19 cellular contexts compared by ENCODE assay signal in the genomic region with DNA sequence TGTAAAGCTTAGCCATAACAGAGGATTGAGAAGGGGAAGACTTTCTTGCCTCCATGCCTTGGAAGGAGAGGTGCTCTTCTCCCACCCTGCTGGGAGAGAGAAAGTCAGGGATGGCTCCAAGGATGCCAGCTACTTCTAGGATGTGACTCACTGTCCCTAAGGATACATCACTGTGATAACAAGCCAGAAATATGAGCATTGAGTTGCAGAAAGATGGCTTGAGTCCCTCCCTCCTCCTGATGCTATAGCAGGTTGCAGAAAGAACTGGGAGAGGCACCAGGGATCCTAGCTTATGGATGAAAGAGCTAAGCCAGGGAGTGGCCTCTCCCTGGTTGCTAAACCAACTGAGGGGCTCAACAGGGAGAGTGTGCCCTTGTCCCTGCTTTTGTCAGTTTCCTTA. TPM values are rescaled to one million over a fixed set of nuclear protein-coding genes. Genes with fewer than 3 reads are reported as not detected.
A peak's percentile ranks its signal among the peaks of the same experiment; 100 is the strongest.
DNase-seq lines count a peak whose midpoint lies in the region; ATAC-seq, FAIRE-seq and TF ChIP-seq lines count a peak whose summit lies in the region.
"Had no signal": no experiment of that assay in that cellular context is flagged by ENCODE, and none has a peak within 500 bp of the region (broad histone marks: within the 10 kb centered on the region; RNA-seq: fewer than 3 reads in every experiment).

No MANE protein-coding gene starts in this region.

- H3K9me3 ChIP-seq in astrocyte (ENCODE audit: insufficient read depth, low read depth, low read length) (no peaks in the 10 kb centered on the region), HepG2 (ENCODE audit: low read length) (no peaks in the 10 kb centered on the region)
- H3K9me3 ChIP-seq: HAP-1 had no signal

- no peaks in the 10 kb centered on the region for H4K20me1 ChIP-seq in astrocyte (ENCODE audit: insufficient read depth, low read length)
- no peaks in the 10 kb centered on the region for H4K20me1 ChIP-seq in HepG2 (ENCODE audit: insufficient read depth, low read length)

- H3K27ac Mint-ChIP-seq in astrocyte (ENCODE audit: unreplicated experiment): no peak overlapping the region

- TF ChIP-seq CTCF in astrocyte (IDR thresholded peaks at IDR 0.05; ENCODE audit: insufficient read depth, low read depth, low read length) (no peak), HepG2 (CRISPR knock-in tag; IDR thresholded peaks at IDR 0.05) (no peak)

- no peak for ATAC-seq in HG02973 (IDR thresholded peaks at IDR 0.05; ENCODE audit: unreplicated experiment)
- no peak for ATAC-seq in HepG2
- ATAC-seq: K562 had no signal

- peaks cover 35% of the 10 kb centered on the region for H3K4me1 Mint-ChIP-seq in astrocyte (ENCODE audit: low read depth, unreplicated experiment)

- peak; percentile 28 for DNase-seq in Daoy (ENCODE audit: low read depth)
- peak; percentile 51 for DNase-seq in HT1080 (ENCODE audit: low read depth)
- DNase-seq in astrocyte (ENCODE audit: low read depth): no peak
- peak; percentile 53 for DNase-seq in hepatic stellate cell (ENCODE audit: low spot score)
- DNase-seq in NCI-H774 (lab: John Stamatoyannopoulos, UW): no peak
- no peak for DNase-seq in activated CD4-positive, alpha-beta T cell treated with anti-CD3 and anti-CD28 coated beads, Interleukin-2, amount 50 U/mL, for 4 hours
- no peak for DNase-seq in HepG2 (ENCODE audit: low spot score)
- DNase-seq: NCI-H1105 treated with DMSO at 0.1 percent for 48 hours, NCI-H187, NCI-H2171, NCI-H446 treated with DMSO at 0.1 percent for 48 hours, SIG-M5 had no signal

- POLR2A ChIA-PET in HepG2 (lab: Yijun Ruan, JAX): no interaction called here

- peaks cover 6% of the 10 kb centered on the region for H3K27me3 Mint-ChIP-seq in astrocyte (ENCODE audit: low read depth, unreplicated experiment)

- intact Hi-C loops in HepG2 (cut with micrococcal nuclease; ENCODE audit: unreplicated experiment): no loop called here

- no peaks in the 10 kb centered on the region for H3K36me3 Mint-ChIP-seq in astrocyte (ENCODE audit: low read depth, unreplicated experiment)

- H3K27ac ChIP-seq in astrocyte (ENCODE audit: low read depth, low read length) (no peak overlapping the region), HepG2 (ENCODE audit: extremely low read length, insufficient read depth, low read length) (no peak overlapping the region)
- H3K27ac ChIP-seq: C4-2B had no signal

- TF ChIP-seq POLR2A in HepG2 (IDR thresholded peaks at IDR 0.05; ENCODE audit: insufficient read depth in 1 of 2, low read depth in 2 of 2, low read length in 2 of 2): no peak

- TF ChIP-seq EP300 in HepG2 (IDR thresholded peaks at IDR 0.05; ENCODE audit: low read depth in 2 of 2, low read length in 2 of 2): no peak
- TF ChIP-seq EP300 in HepG2 (CRISPR knock-in tag; IDR thresholded peaks at IDR 0.05; ENCODE audit: borderline replicate concordance): no peak

- H3K27me3 ChIP-seq in astrocyte (ENCODE audit: insufficient read depth, low read length) (no peaks in the 10 kb centered on the region), HepG2 (ENCODE audit: control insufficient read depth in 1 of 2, insufficient read depth in 2 of 2, low read length in 2 of 2) (peaks cover 0 to 3% of the 10 kb centered on the region in 2 experiments; a peak in 3 of 5 replicates)

- H3K9me3 Mint-ChIP-seq in astrocyte (ENCODE audit: unreplicated experiment): peaks cover 1% of the 10 kb centered on the region

- peak; percentile 78 for FAIRE-seq in astrocyte (lab: Jason Lieb, UNC)
- no peak for FAIRE-seq in HepG2 (lab: Jason Lieb, UNC)
- FAIRE-seq: G401.6, GM12892, HTR-8/SVneo, K562 had no signal

- H3K79me2 ChIP-seq in astrocyte (ENCODE audit: insufficient read depth, low read length): no peaks in the 10 kb centered on the region
- H3K79me2 ChIP-seq in HepG2 (ENCODE audit: insufficient read depth, low read length): no peaks in the 10 kb centered on the region

- in situ Hi-C loops in HepG2 (cut with HindIII; ENCODE audit: extremely low pct_ligation_motif_present, low pct_unique_long_range_greater_than_20kb): no loop called here

- CTCF ChIA-PET in HepG2 (lab: Yijun Ruan, JAX; ENCODE audit: low intra/inter-chr PET ratio, low total read pairs): no interaction called here

- H2AFZ ChIP-seq in astrocyte (ENCODE audit: low read depth, low read length): no peak overlapping the region
- no peak overlapping the region for H2AFZ ChIP-seq in HepG2 (ENCODE audit: low read length)

- H3K4me3 ChIP-seq in astrocyte (ENCODE audit: insufficient read depth, low read depth, low read length) (no peak overlapping the region), HepG2 (replicated peaks in 1 of 3; ENCODE audit: insufficient read depth in 1 of 3, low read depth in 2 of 3, low read length in 3 of 3) (no peak overlapping the region)
- H3K4me3 ChIP-seq: HAP-1, K562 had no signal

- H3K9ac ChIP-seq in astrocyte (ENCODE audit: low read length) (no peak overlapping the region), HepG2 (ENCODE audit: insufficient read depth, low read depth, low read length) (no peak overlapping the region)

- H3K36me3 ChIP-seq in astrocyte (ENCODE audit: insufficient read depth, low read length): no peaks in the 10 kb centered on the region
- no peaks in the 10 kb centered on the region for H3K36me3 ChIP-seq in HepG2 (replicated peaks in 1 of 2; ENCODE audit: control insufficient read depth in 1 of 2, insufficient read depth in 2 of 2, low read length in 2 of 2)
- H3K36me3 ChIP-seq: HAP-1 had no signal

- H3K4me3 Mint-ChIP-seq in astrocyte (ENCODE audit: unreplicated experiment): no peak overlapping the region

- no peak overlapping the region for H3K4me2 ChIP-seq in astrocyte (ENCODE audit: low read length)
- no peak overlapping the region for H3K4me2 ChIP-seq in HepG2 (ENCODE audit: low read depth, low read length)

- no TSS peak for BruUV-seq in HepG2 (replicated peaks; lab: Mats Ljungman, UMichigan)

- peaks cover 18% of the 10 kb centered on the region for H3K4me1 ChIP-seq in astrocyte (ENCODE audit: insufficient read depth, low read length)
- no peaks in the 10 kb centered on the region for H3K4me1 ChIP-seq in HepG2 (ENCODE audit: insufficient read depth, low read length)
- H3K4me1 ChIP-seq: HAP-1 had no signal

- TF ChIP-seq RAD21 in HepG2 (CRISPR knock-in tag; IDR thresholded peaks at IDR 0.05): no peak

TF ChIP-seq in HepG2, 621 proteins besides CTCF, POLR2A, EP300 and RAD21 (continues in another document):
- TF ChIP-seq CSRNP1 (CRISPR knock-in tag; IDR thresholded peaks at IDR 0.05) (no peak), ZNF615 (CRISPR knock-in tag; IDR thresholded peaks at IDR 0.05; ENCODE audit: borderline replicate concordance) (no peak), ZNF207 (IDR thresholded peaks at IDR 0.05; ENCODE audit: borderline replicate concordance) (no peak), ZKSCAN1 (IDR thresholded peaks at IDR 0.05; ENCODE audit: low read length) (no peak), SP5 (CRISPR knock-in tag; IDR thresholded peaks at IDR 0.05; ENCODE audit: borderline replicate concordance, low read depth) (no peak), CBFB (CRISPR knock-in tag; IDR thresholded peaks at IDR 0.05) (no peak), ZFP36 (IDR thresholded peaks at IDR 0.05; ENCODE audit: borderline replicate concordance, low read depth, low read length, partially characterized antibody) (no peak)

RNA-seq across cellular contexts. Expression of gene FJX1, which starts 27.8 kb away (rescaled TPM):
- 24.2 and 29.4 TPM in 2 replicates for total RNA-seq in Daoy (2014; rRNA removed; shearing (Covaris generic))
- 29.4 and 32.3 TPM in 2 replicates for total RNA-seq in HT1080 (2014; rRNA removed; shearing (Covaris generic))
- polyA plus RNA-seq in HT1080 (2015; cell fraction: cytosol; rRNA removed): 16.7 and 20.3 TPM in 2 replicates
- 14.0 and 14.3 TPM in 2 replicates for polyA plus RNA-seq in HT1080 (2015; cell fraction: nucleus; rRNA removed)
- total RNA-seq in astrocyte (47.9 and 50.2 TPM in 2 replicates), HepG2 (2016; rRNA removed; fragmentation: Illumina TruSeq; extraction: Trizol) (0.44 and 0.82 TPM in 2 replicates)
- 0.10 and 0.26 TPM in 2 replicates for total RNA-seq in HepG2 (2016; cell fraction: cytosol; rRNA removed; fragmentation: Illumina TruSeq; extraction: Trizol; ENCODE audit: low read depth)
- total RNA-seq in HepG2 (2016; cell fraction: insoluble cytoplasmic fraction; rRNA removed; fragmentation: Illumina TruSeq; extraction: Trizol): 0.42 and 0.91 TPM in 2 replicates
- 0.37 and 0.38 TPM in 2 replicates for total RNA-seq in HepG2 (2016; cell fraction: membrane; rRNA removed; fragmentation: Illumina TruSeq; extraction: Trizol)
- total RNA-seq in HepG2 (2016; cell fraction: nucleus; rRNA removed; fragmentation: Illumina TruSeq; extraction: Trizol): 0.53 and 0.71 TPM in 2 replicates
- polyA plus RNA-seq in HepG2 (2011; rRNA removed): 0.10 and 0.40 TPM in 2 replicates
- polyA plus RNA-seq in HepG2 (2011; cell fraction: cytosol; rRNA removed): 0.19 and 0.25 TPM in 2 replicates
- polyA plus RNA-seq in HepG2 (2011; cell fraction: nucleus; rRNA removed): 0.36 and 0.39 TPM in 2 replicates
- polyA plus RNA-seq in HepG2 (2012): 0.11 and 0.40 TPM in 2 replicates
- polyA plus RNA-seq in HepG2 (2016; cell fraction: cytosol; fragmentation: Illumina TruSeq; extraction: Trizol; ENCODE audit: low read depth): 0.05 TPM in 1 of 2 replicates, not detected in the other
- polyA plus RNA-seq in HepG2 (2016; cell fraction: insoluble cytoplasmic fraction; fragmentation: Illumina TruSeq; extraction: Trizol; ENCODE audit: low read depth): 0.43 and 0.65 TPM in 2 replicates
- 0.24 and 0.30 TPM in 2 replicates for polyA plus RNA-seq in HepG2 (2016; cell fraction: membrane; fragmentation: Illumina TruSeq; extraction: Trizol; ENCODE audit: low read depth)
- polyA plus RNA-seq in HepG2 (2016; cell fraction: nucleus; fragmentation: Illumina TruSeq; extraction: Trizol; ENCODE audit: insufficient read depth, low read depth): 0.75 and 1.6 TPM in 2 replicates
- 0.38 and 4.6 TPM in 2 replicates for polyA minus RNA-seq in HepG2 (2011; rRNA and poly(A)+ RNA removed; ENCODE audit: low replicate concordance)
- 0.44 TPM in 1 of 2 replicates, not detected in the other for polyA minus RNA-seq in HepG2 (2011; cell fraction: cytosol; rRNA and poly(A)+ RNA removed)
- 0.25 and 0.26 TPM in 2 replicates for polyA minus RNA-seq in HepG2 (2011; cell fraction: nucleus; rRNA and poly(A)+ RNA removed)

Comparison
In these comparisons a context has a peak if more than half of its experiments do, and no peak if none do; other contexts are left out.
1. DNase-seq: peak in Daoy (single experiment), HT1080 (single experiment) and hepatic stellate cell (single experiment); none in astrocyte (single experiment), NCI-H774 (single experiment), activated CD4-positive, alpha-beta T cell treated with anti-CD3 and anti-CD28 coated beads, Interleukin-2, amount 50 U/mL, for 4 hours (0 of 2) and HepG2 (single experiment).
2. RNA of gene FJX1, which starts 27.8 kb away (total RNA-seq): 47.9 to 50.2 TPM in astrocyte, 29.4 to 32.3 TPM in HT1080 and 24.2 to 29.4 TPM in Daoy; 0.10 to 0.91 TPM in HepG2; every median in the first group is over 10 times any median in the second.